In genomic region chr7:64889686-64890162, GRCh38 we compare ENCODE assay signal across 11 cellular contexts. TPM values are rescaled to one million over a fixed set of nuclear protein-coding genes. Genes with fewer than 3 reads are reported as not detected.
DNase-seq lines count a peak whose midpoint lies in the region; ATAC-seq and TF ChIP-seq lines count a peak whose summit lies in the region.
"Had no signal": no experiment of that assay in that cellular context is flagged by ENCODE, and none has a peak within 500 bp of the region (broad histone marks: within the 10 kb centered on the region; RNA-seq: fewer than 3 reads in every experiment).

No MANE protein-coding gene starts in this region.

- DNase-seq in cardiac muscle cell (ENCODE audit: low read depth in 1 of 2, low spot score in 1 of 2): no peak
- no peak for DNase-seq in Right ventricle myocardium inferior (ENCODE audit: missing footprints)
- peak; percentile 70 for DNase-seq in coronary artery (ENCODE audit: low spot score)
- DNase-seq in naive thymus-derived CD8-positive, alpha-beta T cell: no peak
- DNase-seq in upper lobe of right lung: no peak
- no peak for DNase-seq in NCI-H345 treated with DMSO at 0.1 percent for 48 hours (lab: John Stamatoyannopoulos, UW; ENCODE audit: unreplicated experiment)
- DNase-seq: NCI-H1092 treated with DMSO at 0.1 percent for 48 hours had no signal

- peak overlapping the region in 8 of 10 donors; percentile 32 to 72 (median 50) for H3K4me3 Mint-ChIP-seq in naive thymus-derived CD8-positive, alpha-beta T cell

- H3K9me3 Mint-ChIP-seq in naive thymus-derived CD8-positive, alpha-beta T cell: peaks cover 0 to 2% (median 0%) of the 10 kb centered on the region in 9 donors
- H3K9me3 Mint-ChIP-seq: stimulated activated memory B cell treated with anti-CD40 and anti-IgM and Interleukin-4, amounts not matched to agents 10 μg/mL and 1 μg/mL and 100 μg/mL, for 72 hours had no signal

- H3K9me3 ChIP-seq in cardiac muscle cell (ENCODE audit: low read depth): no peaks in the 10 kb centered on the region
- H3K9me3 ChIP-seq in upper lobe of right lung: no peaks in the 10 kb centered on the region

- H3K36me3 ChIP-seq in cardiac muscle cell: no peaks in the 10 kb centered on the region
- no peaks in the 10 kb centered on the region for H3K36me3 ChIP-seq in upper lobe of right lung
- H3K36me3 ChIP-seq: BLaER1 had no signal

- TF ChIP-seq CTCF in cardiac muscle cell (IDR thresholded peaks at IDR 0.05; ENCODE audit: low read depth, low read length) (no peak), coronary artery (IDR thresholded peaks at IDR 0.05) (no peak), upper lobe of right lung (IDR thresholded peaks at IDR 0.05) (no peak)

- H3K4me1 Mint-ChIP-seq in naive thymus-derived CD8-positive, alpha-beta T cell: peaks cover 10 to 22% (median 14%) of the 10 kb centered on the region in 4 donors

- intact Hi-C loops in Right ventricle myocardium inferior (cut with DNase I) (no loop called here), upper lobe of right lung (cut with DNase I) (no loop called here)

- peaks cover 17% of the 10 kb centered on the region for H3K4me1 ChIP-seq in cardiac muscle cell (ENCODE audit: low read depth)
- peaks cover 9% of the 10 kb centered on the region for H3K4me1 ChIP-seq in upper lobe of right lung
- H3K4me1 ChIP-seq: BLaER1 had no signal

- no peak overlapping the region for H3K27ac Mint-ChIP-seq in naive thymus-derived CD8-positive, alpha-beta T cell
- H3K27ac Mint-ChIP-seq: stimulated activated memory B cell treated with anti-CD40 and anti-IgM and Interleukin-4, amounts not matched to agents 10 μg/mL and 1 μg/mL and 100 μg/mL, for 72 hours had no signal

- H3K27me3 ChIP-seq in cardiac muscle cell: peaks cover 89% of the 10 kb centered on the region
- peaks cover 17% of the 10 kb centered on the region for H3K27me3 ChIP-seq in upper lobe of right lung

- H3K27me3 Mint-ChIP-seq in naive thymus-derived CD8-positive, alpha-beta T cell: peaks cover 13 to 59% (median 42%) of the 10 kb centered on the region in 5 donors

- POLR2A ChIA-PET in naive thymus-derived CD8-positive, alpha-beta T cell (lab: Charles Lee): interaction anchor here (1.0 kb wide), 1 partner anchor 13 kb away, joined by 3 read pairs; the partner anchor contains the start of gene ZNF273

- H3K4me3 ChIP-seq in cardiac muscle cell (peak overlapping the region; percentile 33), coronary artery (peak overlapping the region; percentile 70), upper lobe of right lung (peak overlapping the region; percentile 60)
- H3K4me3 ChIP-seq: BLaER1 had no signal

- ATAC-seq in Right ventricle myocardium inferior: no peak
- ATAC-seq in naive thymus-derived CD8-positive, alpha-beta T cell: no peak
- no peak for ATAC-seq in upper lobe of right lung
- no peak for ATAC-seq in GM18511 (IDR thresholded peaks at IDR 0.05; ENCODE audit: unreplicated experiment)
- ATAC-seq in HG03378 (IDR thresholded peaks at IDR 0.05; ENCODE audit: unreplicated experiment): no peak

- no peaks in the 10 kb centered on the region for H3K36me3 Mint-ChIP-seq in naive thymus-derived CD8-positive, alpha-beta T cell
- H3K36me3 Mint-ChIP-seq: stimulated activated memory B cell treated with anti-CD40 and anti-IgM and Interleukin-4, amounts not matched to agents 10 μg/mL and 1 μg/mL and 100 μg/mL, for 72 hours had no signal

- H3K27ac ChIP-seq in cardiac muscle cell (no peak overlapping the region), coronary artery (no peak overlapping the region), upper lobe of right lung (no peak overlapping the region)
- H3K27ac ChIP-seq: BLaER1 had no signal

RNA-seq across cellular contexts. Expression of gene ZNF273, which starts 13.3 kb away (rescaled TPM):
- 4.2 and 4.8 TPM in 2 replicates for total RNA-seq in cardiac muscle cell
- polyA plus RNA-seq in cardiac muscle cell: 6.6 and 6.8 TPM in 2 replicates
- 1.5 TPM for total RNA-seq in Right ventricle myocardium inferior
- 1 to 10 TPM; 9.5 TPM for total RNA-seq in naive thymus-derived CD8-positive, alpha-beta T cell
- polyA plus RNA-seq in naive thymus-derived CD8-positive, alpha-beta T cell: 1 to 10 TPM; 3.6 to 4.6 (median 4.5) TPM
- 2.3 TPM for total RNA-seq in upper lobe of right lung
